Comparison of ENCODE assay signal across 8 cellular contexts in the genomic region with DNA sequence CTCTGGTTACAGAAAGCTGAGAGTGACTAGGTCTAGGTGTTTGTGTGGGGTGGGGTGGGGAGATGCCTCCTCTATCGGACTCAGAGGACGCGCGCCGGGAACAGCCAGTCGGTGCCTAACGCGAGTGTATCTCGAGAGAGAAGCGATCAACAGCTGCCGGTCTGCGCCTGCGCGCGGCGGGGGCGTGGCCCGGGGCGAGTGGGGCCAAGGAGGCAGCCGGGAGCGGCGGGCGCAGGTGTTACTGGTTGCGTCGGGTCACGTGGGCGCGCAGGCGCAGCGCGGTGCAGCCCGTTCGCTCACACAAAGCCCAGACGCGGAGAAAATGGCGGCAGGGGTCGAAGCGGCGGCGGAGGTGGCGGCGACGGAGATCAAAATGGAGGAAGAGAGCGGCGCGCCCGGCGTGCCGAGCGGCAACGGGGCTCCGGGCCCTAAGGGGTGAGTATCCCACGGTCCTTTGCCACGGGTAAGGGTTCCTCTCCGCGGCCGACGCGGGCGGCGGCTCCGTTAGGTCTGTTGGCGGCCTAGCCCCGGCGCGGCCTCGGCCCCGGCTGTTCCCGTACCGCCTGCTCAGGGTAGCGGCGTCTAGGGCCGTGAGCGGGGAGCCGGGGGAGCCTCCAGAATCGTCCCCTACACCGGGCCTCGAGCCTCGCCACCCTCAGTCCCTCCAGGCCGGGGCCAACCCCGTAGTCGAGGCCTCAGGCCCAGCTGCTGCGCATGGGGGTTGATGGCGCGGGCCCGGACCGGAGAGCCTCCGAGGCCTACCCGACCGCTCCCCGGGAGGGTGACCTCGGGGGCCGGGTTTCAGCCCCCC. TPM values are rescaled to one million over a fixed set of nuclear protein-coding genes. Genes with fewer than 3 reads are reported as not detected.
DNase-seq lines count a peak whose midpoint lies in the region; ATAC-seq and TF ChIP-seq lines count a peak whose summit lies in the region.

A gene with protein sequence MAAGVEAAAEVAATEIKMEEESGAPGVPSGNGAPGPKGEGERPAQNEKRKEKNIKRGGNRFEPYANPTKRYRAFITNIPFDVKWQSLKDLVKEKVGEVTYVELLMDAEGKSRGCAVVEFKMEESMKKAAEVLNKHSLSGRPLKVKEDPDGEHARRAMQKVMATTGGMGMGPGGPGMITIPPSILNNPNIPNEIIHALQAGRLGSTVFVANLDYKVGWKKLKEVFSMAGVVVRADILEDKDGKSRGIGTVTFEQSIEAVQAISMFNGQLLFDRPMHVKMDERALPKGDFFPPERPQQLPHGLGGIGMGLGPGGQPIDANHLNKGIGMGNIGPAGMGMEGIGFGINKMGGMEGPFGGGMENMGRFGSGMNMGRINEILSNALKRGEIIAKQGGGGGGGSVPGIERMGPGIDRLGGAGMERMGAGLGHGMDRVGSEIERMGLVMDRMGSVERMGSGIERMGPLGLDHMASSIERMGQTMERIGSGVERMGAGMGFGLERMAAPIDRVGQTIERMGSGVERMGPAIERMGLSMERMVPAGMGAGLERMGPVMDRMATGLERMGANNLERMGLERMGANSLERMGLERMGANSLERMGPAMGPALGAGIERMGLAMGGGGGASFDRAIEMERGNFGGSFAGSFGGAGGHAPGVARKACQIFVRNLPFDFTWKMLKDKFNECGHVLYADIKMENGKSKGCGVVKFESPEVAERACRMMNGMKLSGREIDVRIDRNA (plus strand): TSS at position 299 of the 811 bp plus-strand sequence. CDS start 24 bp downstream, at position 323.

- no peaks in the 10 kb centered on the region for H3K27me3 Mint-ChIP-seq in activated naive CD8-positive, alpha-beta T cell treated with anti-CD3 and anti-CD28 coated beads for 36 hours
- H3K27me3 Mint-ChIP-seq in glutamatergic neuron (ENCODE audit: unreplicated experiment) = peaks cover 5% of the 10 kb centered on the region

- H3K4me2 ChIP-seq in osteoblast (ENCODE audit: insufficient read depth, low read length) = peak within 1 kb of the TSS; percentile 95

- CTCF ChIA-PET in GM10248 (lab: Yijun Ruan, JAX) = interaction anchor here (0.8 to 1.7 kb wide), 4 partner anchors 31 to 286 kb away, joined by 3 to 11 read pairs (median 5); a partner anchor contains a TSS

- H3K4me3 ChIP-seq in osteoblast (ENCODE audit: insufficient read depth, low read length) = peak within 1 kb of the TSS; percentile 95
- H3K4me3 ChIP-seq in thoracic aorta = peak within 1 kb of the TSS; percentile 89

- H4K20me1 ChIP-seq in osteoblast (ENCODE audit: insufficient read depth, low read length) = peaks cover 45% of the 10 kb centered on the region

- H3K27me3 ChIP-seq in osteoblast (ENCODE audit: insufficient read depth, low read length) (no peaks in the 10 kb centered on the region), thoracic aorta (replicated peaks; ENCODE audit: insufficient read depth) (no peaks in the 10 kb centered on the region)

- TF ChIP-seq CTCF in GM10248 (IDR thresholded peaks at IDR 0.05; ENCODE audit: control extremely low read depth, extremely low read depth, low read depth, missing control alignments) (no peak), glutamatergic neuron (IDR thresholded peaks at IDR 0.05; ENCODE audit: partially characterized antibody, unreplicated experiment) (no peak), osteoblast (IDR thresholded peaks at IDR 0.05; ENCODE audit: extremely low read depth, low read depth, low read length) (no peak), thoracic aorta (IDR thresholded peaks at IDR 0.05) (no peak)

- peak; percentile 100 for DNase-seq in GM10248 (ENCODE audit: extremely low spot score)
- peak; percentile 95 for DNase-seq in NCI-H1105 (lab: John Stamatoyannopoulos, UW)
- peak; percentile 96 for DNase-seq in SKM-1 treated with dmso at 0.1 percent for 144 hours (lab: John Stamatoyannopoulos, UW; ENCODE audit: unreplicated experiment)
- peak; percentile 100 for DNase-seq in activated naive CD8-positive, alpha-beta T cell treated with anti-CD3 and anti-CD28 coated beads for 36 hours
- peak; percentile 100 for DNase-seq in glutamatergic neuron
- peak; percentile 99 for DNase-seq in osteoblast (ENCODE audit: insufficient read length, low spot score, missing footprints)
- peak; percentile 98 for DNase-seq in thoracic aorta (ENCODE audit: low spot score)

- H3K9me3 ChIP-seq in osteoblast (ENCODE audit: low read depth, low read length) (no peaks in the 10 kb centered on the region), thoracic aorta (no peaks in the 10 kb centered on the region)

- ATAC-seq in HG02623 (IDR thresholded peaks at IDR 0.05; ENCODE audit: unreplicated experiment) (peak; percentile 90), thoracic aorta (ENCODE audit: insufficient number of reproducible peaks, low FRiP score, low read depth) (peak; percentile 99)

- peak within 1 kb of the TSS; percentile 97 for H3K4me3 Mint-ChIP-seq in activated naive CD8-positive, alpha-beta T cell treated with anti-CD3 and anti-CD28 coated beads for 36 hours
- peak within 1 kb of the TSS; percentile 95 for H3K4me3 Mint-ChIP-seq in glutamatergic neuron (ENCODE audit: unreplicated experiment)

- peak within 1 kb of the TSS; percentile 92 for H3K27ac ChIP-seq in osteoblast (ENCODE audit: low read depth, low read length)
- H3K27ac ChIP-seq in thoracic aorta = peak within 1 kb of the TSS; percentile 94 to 96

- H3K36me3 Mint-ChIP-seq in activated naive CD8-positive, alpha-beta T cell treated with anti-CD3 and anti-CD28 coated beads for 36 hours = peaks cover 30% of the 10 kb centered on the region
- no peaks in the 10 kb centered on the region for H3K36me3 Mint-ChIP-seq in glutamatergic neuron (ENCODE audit: unreplicated experiment)

- peaks cover 36% of the 10 kb centered on the region for H3K4me1 Mint-ChIP-seq in activated naive CD8-positive, alpha-beta T cell treated with anti-CD3 and anti-CD28 coated beads for 36 hours
- H3K4me1 Mint-ChIP-seq in glutamatergic neuron (ENCODE audit: low read depth, unreplicated experiment) = peaks cover 19% of the 10 kb centered on the region

- peak within 1 kb of the TSS; percentile 97 for H3K27ac Mint-ChIP-seq in activated naive CD8-positive, alpha-beta T cell treated with anti-CD3 and anti-CD28 coated beads for 36 hours
- peak within 1 kb of the TSS; percentile 99 for H3K27ac Mint-ChIP-seq in glutamatergic neuron (ENCODE audit: unreplicated experiment)

- POLR2A ChIA-PET in GM10248 (lab: Yijun Ruan, JAX) = interaction anchor here (1.2 kb wide), 1 partner anchor 69 kb away, joined by 4 read pairs; a partner anchor contains a TSS

- H3K36me3 ChIP-seq in osteoblast (ENCODE audit: insufficient read depth, low read length) (peaks cover 18% of the 10 kb centered on the region), thoracic aorta (no peaks in the 10 kb centered on the region)

- H2AFZ ChIP-seq in osteoblast (ENCODE audit: low read length) = peak within 1 kb of the TSS; percentile 98

- H3K4me1 ChIP-seq in osteoblast (ENCODE audit: insufficient read depth, low read length) (peaks cover 24% of the 10 kb centered on the region), thoracic aorta (ENCODE audit: control insufficient read depth in 1 of 2, low read depth in 2 of 2) (peaks cover 24 to 37% of the 10 kb centered on the region in 2 donors)

- H3K79me2 ChIP-seq in osteoblast (ENCODE audit: insufficient read depth, low read length) = peaks cover 50% of the 10 kb centered on the region

- H3K9me3 Mint-ChIP-seq in activated naive CD8-positive, alpha-beta T cell treated with anti-CD3 and anti-CD28 coated beads for 36 hours = no peaks in the 10 kb centered on the region
- H3K9me3 Mint-ChIP-seq in glutamatergic neuron (ENCODE audit: unreplicated experiment) = peaks cover 5% of the 10 kb centered on the region

RNA-seq across cellular contexts. Expression of the gene that starts here (rescaled TPM):
- 100 to 1,000 TPM; 348 to 358 TPM for total RNA-seq in activated naive CD8-positive, alpha-beta T cell treated with anti-CD3 and anti-CD28 coated beads for 36 hours
- total RNA-seq in glutamatergic neuron (ENCODE audit: unreplicated experiment) (184 TPM), osteoblast (37.7 and 39.4 TPM in 2 replicates), thoracic aorta (100 to 1,000 TPM; 117 to 155 TPM)

Comparison
In these comparisons a context has a peak if more than half of its experiments do, and no peak if none do; other contexts are left out.
1. Peak in every context shown above with its lines: DNase-seq, ATAC-seq, H3K4me3 ChIP-seq and H3K27ac ChIP-seq.